ENCODE assay signal across 8 cellular contexts in the genomic region with DNA sequence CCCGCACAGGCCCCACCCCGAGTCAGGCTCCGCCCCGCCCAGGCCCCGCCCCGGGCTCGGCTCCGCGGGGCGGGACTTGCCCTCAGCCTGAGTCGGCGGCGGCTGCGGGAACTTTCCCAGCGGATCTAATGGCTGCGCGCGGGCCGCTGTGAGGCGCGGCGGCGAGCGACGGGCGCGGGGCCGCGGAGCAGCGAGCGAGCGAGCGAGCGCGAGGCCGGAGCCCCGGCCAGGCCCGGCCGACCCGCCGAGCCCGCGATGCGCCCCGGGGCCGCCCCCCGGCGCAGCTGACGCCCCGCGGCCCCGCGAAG. TPM values are rescaled to one million over a fixed set of nuclear protein-coding genes. Genes with fewer than 3 reads are reported as not detected.
A peak's percentile ranks its signal among the peaks of the same experiment; 100 is the strongest.
DNase-seq lines count a peak whose midpoint lies in the region; ATAC-seq and TF ChIP-seq lines count a peak whose summit lies in the region.

TSS of gene INPP5A (plus strand) at position 75 of the 308 bp plus-strand sequence. CDS start 310 bp downstream, outside the sequence.

- H3K4me1 ChIP-seq in GM23338 (ENCODE audit: insufficient read depth): peaks cover 14% of the 10 kb centered on the region; the same call in 1 of the 2 replicates
- H3K4me1 ChIP-seq in heart left ventricle: peaks cover 0 to 64% (median 52%) of the 10 kb centered on the region in 12 donors

- POLR2A ChIA-PET in activated B cell treated with CpG ODN at 0.5 μM for 24 hours (lab: Charles Lee): no interaction called here

- H3K27me3 Mint-ChIP-seq in GM23338 (ENCODE audit: insufficient read depth, low read depth, poor library complexity) (peaks cover 31% of the 10 kb centered on the region), activated B cell treated with CpG ODN at 0.5 μM for 24 hours (no peaks in the 10 kb centered on the region)

- H3K27ac Mint-ChIP-seq in GM23338 (no peak within 1 kb of the TSS), activated B cell treated with CpG ODN at 0.5 μM for 24 hours (peak within 1 kb of the TSS; percentile 79)

- H3K36me3 Mint-ChIP-seq in GM23338 (ENCODE audit: low read depth) (no peaks in the 10 kb centered on the region), activated B cell treated with CpG ODN at 0.5 μM for 24 hours (ENCODE audit: low read depth) (peaks cover 9% of the 10 kb centered on the region)

- no peak within 1 kb of the TSS; the same call in 1 of the 2 replicates for H2AFZ ChIP-seq in GM23338

- peaks cover 22% of the 10 kb centered on the region for H4K20me1 ChIP-seq in GM23338 (replicated peaks; ENCODE audit: insufficient read depth)

- TF ChIP-seq POLR2A in heart left ventricle (IDR thresholded peaks at IDR 0.05): peak; percentile 68 to 71

- CTCF ChIA-PET in activated B cell treated with CpG ODN at 0.5 μM for 24 hours (lab: Charles Lee): no interaction called here

- H3K27me3 ChIP-seq in GM23338 (ENCODE audit: insufficient read depth) (peaks cover 10% of the 10 kb centered on the region), heart left ventricle (no peaks in the 10 kb centered on the region)

- peak within 1 kb of the TSS; percentile 81 for H3K4me3 Mint-ChIP-seq in GM23338
- peak within 1 kb of the TSS; percentile 91 for H3K4me3 Mint-ChIP-seq in activated B cell treated with CpG ODN at 0.5 μM for 24 hours

- peaks cover 33% of the 10 kb centered on the region for H3K79me2 ChIP-seq in GM23338 (replicated peaks; ENCODE audit: insufficient read depth)

- 0 to 1% (median 0%) methylated on average over 16 to 53 of the region's 53 CpGs; no CpG with 5 or more reads in 1 of the 4 donors for WGBS in heart left ventricle, 4 donors

- H3K27ac ChIP-seq in GM23338 (ENCODE audit: low read depth) (no peak within 1 kb of the TSS), heart left ventricle (peak within 1 kb of the TSS; percentile 57 to 96 (median 88))

- H3K9me2 ChIP-seq in GM23338 (ENCODE audit: insufficient read depth): no peaks in the 10 kb centered on the region

- DNase-seq in GM23338 (ENCODE audit: low spot score) (no peak), activated B cell treated with CpG ODN at 0.5 μM for 24 hours (no peak), heart left ventricle (no peak), retinal pigment epithelial cell (ENCODE audit: low read depth) (no peak), HuH-7 (ENCODE audit: low spot score) (no peak)

- intact Hi-C loops in activated B cell treated with CpG ODN at 0.5 μM for 24 hours (cut with micrococcal nuclease) (loop anchor here (1.0 to 2.0 kb wide), 12 partner anchors 10 to 229 kb away; partner anchors contain the start of genes LRRC27 and PWWP2B), heart left ventricle (cut with DNase I) (loop anchor here (1.0 to 5.0 kb wide), 17 partner anchors 17 to 143 kb away; no protein-coding TSS in a partner anchor)

- H3K9me3 Mint-ChIP-seq in GM23338 (no peaks in the 10 kb centered on the region), activated B cell treated with CpG ODN at 0.5 μM for 24 hours (no peaks in the 10 kb centered on the region)

- H3K9me3 ChIP-seq in heart left ventricle: no peaks in the 10 kb centered on the region

- H3K36me3 ChIP-seq in GM23338 (ENCODE audit: insufficient read depth) (no peaks in the 10 kb centered on the region), heart left ventricle (no peaks in the 10 kb centered on the region)

- peak within 1 kb of the TSS; percentile 91 for H3K4me2 ChIP-seq in GM23338

- no peak; the same call in 2 of the 3 replicates for ATAC-seq in GM23338
- no peak for ATAC-seq in activated B cell treated with CpG ODN at 0.5 μM for 24 hours (ENCODE audit: low read depth)
- ATAC-seq in heart left ventricle: no peak
- no peak for ATAC-seq in GM19452 (IDR thresholded peaks at IDR 0.05; ENCODE audit: unreplicated experiment)
- no peak for ATAC-seq in HG03432 (IDR thresholded peaks at IDR 0.05; ENCODE audit: unreplicated experiment)
- ATAC-seq in HG03196 (IDR thresholded peaks at IDR 0.05; ENCODE audit: unreplicated experiment): no peak

- TF ChIP-seq CTCF in GM23338 (conservative IDR thresholded peaks at IDR 0.05; ENCODE audit: low read depth in 2 of 2) (no peak), activated B cell treated with CpG ODN at 0.5 μM for 24 hours (IDR thresholded peaks at IDR 0.05) (no peak), heart left ventricle (IDR thresholded peaks at IDR 0.05) (no peak), retinal pigment epithelial cell (conservative IDR thresholded peaks at IDR 0.05; ENCODE audit: low read depth, low read length) (no peak)

- H3K4me1 Mint-ChIP-seq in GM23338: peaks cover 54% of the 10 kb centered on the region
- peaks cover 57% of the 10 kb centered on the region for H3K4me1 Mint-ChIP-seq in activated B cell treated with CpG ODN at 0.5 μM for 24 hours

- H3K4me3 ChIP-seq in GM23338 (peak within 1 kb of the TSS; percentile 75), heart left ventricle (peak within 1 kb of the TSS; percentile 56 to 98 (median 77)), retinal pigment epithelial cell (ENCODE audit: low read length) (peak within 1 kb of the TSS; percentile 75)

- H3F3A ChIP-seq in GM23338 (replicated peaks; ENCODE audit: low read depth): no peaks in the 10 kb centered on the region

TF ChIP-seq in GM23338, 12 proteins besides CTCF, POLR2A, EP300 and RAD21:
- no peak for TF ChIP-seq JUNB (IDR thresholded peaks at IDR 0.05; ENCODE audit: unreplicated experiment)
- peak; percentile 62; the same call in 1 of the 2 replicates for TF ChIP-seq POLR2AphosphoS5 (IDR thresholded peaks at IDR 0.05; ENCODE audit: low read depth)
- TF ChIP-seq CREB1 (CRISPR knock-in tag; IDR thresholded peaks at IDR 0.05; ENCODE audit: low read depth): no peak
- no peak for TF ChIP-seq STAT1 (IDR thresholded peaks at IDR 0.05; ENCODE audit: unreplicated experiment)
- TF ChIP-seq ZNF331 (CRISPR knock-in tag; IDR thresholded peaks at IDR 0.05; ENCODE audit: low read depth): no peak
- TF ChIP-seq EZH2phosphoT487 (IDR thresholded peaks at IDR 0.05; ENCODE audit: unreplicated experiment): no peak

RNA-seq across cellular contexts. Expression of gene INPP5A, which starts in this region (rescaled TPM):
- total RNA-seq in GM23338 (2014; rRNA removed; shearing (Covaris generic)): 40.6 and 42.5 TPM in 2 replicates
- polyA plus RNA-seq in GM23338 (2016; fragmentation: Nextera tagmentation; extraction: Ambion mirVana): 5.6 and 5.9 TPM in 2 replicates
- 20.5 and 24.9 TPM in 2 replicates for total RNA-seq in activated B cell treated with CpG ODN at 0.5 μM for 24 hours
- total RNA-seq in heart left ventricle: 100 to 1,000 TPM in 6 of 9 donors, 10 to 100 TPM in 3; 78.1 to 179 (median 113) TPM
- polyA plus RNA-seq in heart left ventricle: 10 to 100 TPM; 38.6 to 60.1 TPM
